ENCODE assay signal across 14 cellular contexts in the genomic region with DNA sequence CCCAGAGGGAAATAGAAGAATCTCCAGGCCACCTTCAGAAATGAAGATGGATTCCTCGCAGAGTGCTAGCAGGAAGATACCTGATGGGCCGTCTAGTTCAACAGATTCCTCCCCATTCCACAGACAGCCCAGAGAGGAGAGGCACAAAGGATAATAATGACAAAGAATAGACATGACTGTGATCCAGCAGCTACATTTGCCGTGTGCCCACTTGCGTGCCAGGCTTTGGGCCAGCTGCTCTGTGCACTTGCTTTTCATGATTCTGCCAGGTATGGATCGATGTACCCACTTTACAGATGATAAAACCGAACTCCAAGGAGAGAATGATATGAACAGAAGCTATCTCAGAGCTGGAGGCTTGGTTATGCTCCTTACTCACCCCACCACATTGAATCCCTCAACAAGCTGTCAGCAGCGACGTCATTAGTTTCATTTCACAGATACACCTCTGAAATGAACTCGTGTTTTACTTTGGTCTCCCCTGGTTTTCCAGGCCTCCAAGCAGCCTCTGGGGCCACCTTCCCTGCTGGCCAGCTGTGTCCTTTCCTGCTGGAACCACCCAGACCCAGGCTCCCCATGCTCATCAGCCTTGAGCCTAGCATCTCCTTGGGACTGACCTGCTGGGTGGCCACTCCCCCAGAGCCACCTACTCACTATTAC. TPM values are rescaled to one million over a fixed set of nuclear protein-coding genes. Genes with fewer than 3 reads are reported as not detected.
DNase-seq lines count a peak whose midpoint lies in the region; ATAC-seq and TF ChIP-seq lines count a peak whose summit lies in the region.
"Had no signal": no experiment of that assay in that cellular context is flagged by ENCODE, and none has a peak within 500 bp of the region (broad histone marks: within the 10 kb centered on the region; RNA-seq: fewer than 3 reads in every experiment).

No MANE protein-coding gene starts in this region.

- peaks cover 0 to 4% (median 3%) of the 10 kb centered on the region in 3 donors for H3K27me3 Mint-ChIP-seq in immature natural killer cell (ENCODE audit: low read depth in 3 of 3)

- no peaks in the 10 kb centered on the region for H3K4me1 Mint-ChIP-seq in immature natural killer cell

- no peak overlapping the region for H3K4me3 Mint-ChIP-seq in immature natural killer cell

- H3K27ac ChIP-seq in esophagus muscularis mucosa (replicated peaks in 1 of 4): no peak overlapping the region
- H3K27ac ChIP-seq: ovary had no signal

- ATAC-seq in GM19452 (IDR thresholded peaks at IDR 0.05; ENCODE audit: unreplicated experiment) (peak; percentile 27), HG03066 (IDR thresholded peaks at IDR 0.05; ENCODE audit: low read depth, unreplicated experiment) (peak; percentile 10)

- no peaks in the 10 kb centered on the region for H3K36me3 Mint-ChIP-seq in immature natural killer cell

- H3K9me3 Mint-ChIP-seq in immature natural killer cell: no peaks in the 10 kb centered on the region

- in situ Hi-C loops in GM13976 (cut with MboI; ENCODE audit: low sequenced_read_pairs, unreplicated experiment): loop anchor here (25.0 kb wide), 1 partner anchor 490 kb away; no protein-coding TSS in a partner anchor

- 85% methylated on average over 9 of the region's 9 CpGs for WGBS in esophagus muscularis mucosa

- no peak for TF ChIP-seq CTCF in GM13976 (IDR thresholded peaks at IDR 0.05; ENCODE audit: borderline replicate concordance, control extremely low read depth, extremely low read depth, insufficient read depth, missing control alignments)
- no peak for TF ChIP-seq CTCF in esophagus muscularis mucosa (IDR thresholded peaks at IDR 0.05)

- intact Hi-C loops in esophagus muscularis mucosa (cut with DNase I): no loop called here

- DNase-seq in GM13976 (ENCODE audit: low spot score): peak; percentile 60
- peak; percentile 78 for DNase-seq in esophagus muscularis mucosa (ENCODE audit: extremely low spot score)
- no peak for DNase-seq in medulla oblongata (ENCODE audit: extremely low spot score)
- DNase-seq in cerebellar nuclear complex (lab: John Stamatoyannopoulos, UW): no peak
- DNase-seq in stimulated activated CD4-positive, alpha-beta T cell treated with anti-CD3 and anti-CD28 coated beads, Interleukin-4, amount 100 ng/mL, for 24 hours: no peak
- DNase-seq in immature natural killer cell: no peak
- DNase-seq: activated CD4-positive, alpha-beta T cell treated with anti-CD3 and anti-CD28 coated beads, Interleukin-2, amount 50 U/mL, for 48 hours; C1 segment of cervical spinal cord; hippocampal formation; KG1; ovary; stimulated activated CD4-positive, alpha-beta T cell treated with anti-CD3 and anti-CD28 coated beads, Interleukin-15, amount 100 ng/mL, for 24 hours had no signal

- no peaks in the 10 kb centered on the region for H3K4me1 ChIP-seq in esophagus muscularis mucosa

- no peak for TF ChIP-seq EP300 in esophagus muscularis mucosa (IDR thresholded peaks at IDR 0.05)

- no peaks in the 10 kb centered on the region for H3K36me3 ChIP-seq in esophagus muscularis mucosa
- H3K36me3 ChIP-seq: ovary had no signal

- H3K4me3 ChIP-seq in esophagus muscularis mucosa: no peak overlapping the region
- H3K4me3 ChIP-seq: ovary had no signal

- H3K27ac Mint-ChIP-seq in immature natural killer cell: no peak overlapping the region

- peaks cover 0 to 20% (median 0%) of the 10 kb centered on the region in 4 donors for H3K27me3 ChIP-seq in esophagus muscularis mucosa
- H3K27me3 ChIP-seq: ovary had no signal

- TF ChIP-seq POLR2A in esophagus muscularis mucosa (IDR thresholded peaks at IDR 0.05; ENCODE audit: low read depth): no peak

- H3K9me3 ChIP-seq in esophagus muscularis mucosa: peaks cover 0 to 4% (median under 1%) of the 10 kb centered on the region in 4 donors
- H3K9me3 ChIP-seq: ovary had no signal

RNA-seq across cellular contexts. Expression of a gene that starts 11.9 kb away (rescaled TPM):
- 1 to 10 TPM; 2.3 to 7.3 (median 5.2) TPM for total RNA-seq in esophagus muscularis mucosa
- 1 to 10 TPM in 2 of 3 donors, not detected in 1; 1.0 to 2.2 TPM for polyA plus RNA-seq in immature natural killer cell

Comparison
In these comparisons a context has a peak if more than half of its experiments do, and no peak if none do; other contexts are left out.
1. DNase-seq: peak in GM13976 (single experiment) and esophagus muscularis mucosa (single experiment); none in medulla oblongata (single experiment), cerebellar nuclear complex (0 of 2), stimulated activated CD4-positive, alpha-beta T cell treated with anti-CD3 and anti-CD28 coated beads, Interleukin-4, amount 100 ng/mL, for 24 hours (single experiment) and immature natural killer cell (0 of 3).